In genomic region chr10:78302739-78302988, GRCh38 we compare ENCODE assay signal across 8 cellular contexts.
A peak's percentile ranks its signal among the peaks of the same experiment; 100 is the strongest.
DNase-seq lines count a peak whose midpoint lies in the region; ATAC-seq, FAIRE-seq and TF ChIP-seq lines count a peak whose summit lies in the region.

No MANE protein-coding gene starts in this region.

- H3K4me1 Mint-ChIP-seq in stimulated activated naive CD8-positive, alpha-beta T cell treated with anti-CD3 and anti-CD28 coated beads, Interleukin-15, Interleukin-2, amounts not matched to agents 100 ng/mL and 50 ng/mL, for 24 hours (ENCODE audit: low read depth): peaks cover 25% of the 10 kb centered on the region

- H3K4me3 ChIP-seq in cardiac fibroblast (replicated peaks in 1 of 2; ENCODE audit: low read depth in 2 of 2, low read length in 2 of 2) (peak overlapping the region; percentile 57 to 64), mucosa of stomach (ENCODE audit: low read length) (peak overlapping the region; percentile 82)

- peaks cover 4% of the 10 kb centered on the region for H3K9me3 Mint-ChIP-seq in stimulated activated naive CD8-positive, alpha-beta T cell treated with anti-CD3 and anti-CD28 coated beads, Interleukin-15, Interleukin-2, amounts not matched to agents 100 ng/mL and 50 ng/mL, for 24 hours

- no peaks in the 10 kb centered on the region for H3K36me3 ChIP-seq in mucosa of stomach (ENCODE audit: control insufficient read depth, insufficient read depth, low read length)

- peak overlapping the region; percentile 87 for H3K9ac ChIP-seq in mucosa of stomach (ENCODE audit: low read length)

- H3K27ac Mint-ChIP-seq in stimulated activated naive CD8-positive, alpha-beta T cell treated with anti-CD3 and anti-CD28 coated beads, Interleukin-15, Interleukin-2, amounts not matched to agents 100 ng/mL and 50 ng/mL, for 24 hours: peak overlapping the region; percentile 95

- H3K27me3 Mint-ChIP-seq in stimulated activated naive CD8-positive, alpha-beta T cell treated with anti-CD3 and anti-CD28 coated beads, Interleukin-15, Interleukin-2, amounts not matched to agents 100 ng/mL and 50 ng/mL, for 24 hours: peaks cover 6% of the 10 kb centered on the region

- DNase-seq in stimulated activated naive CD8-positive, alpha-beta T cell treated with anti-CD3 and anti-CD28 coated beads, Interleukin-15, Interleukin-2, amounts not matched to agents 100 U/mL and 50 U/mL, for 24 hours: no peak
- DNase-seq in cardiac fibroblast (ENCODE audit: low read depth in 2 of 2): no peak
- DNase-seq in A172 (ENCODE audit: low spot score): no peak
- no peak for DNase-seq in activated CD8-positive, alpha-beta memory T cell treated with anti-CD3 and anti-CD28 coated beads for 24 hours
- no peak for DNase-seq in urothelium cell line (ENCODE audit: low spot score)

- no peaks in the 10 kb centered on the region for H3K9me3 ChIP-seq in mucosa of stomach (ENCODE audit: control insufficient read depth, low read length)

- H3K36me3 Mint-ChIP-seq in stimulated activated naive CD8-positive, alpha-beta T cell treated with anti-CD3 and anti-CD28 coated beads, Interleukin-15, Interleukin-2, amounts not matched to agents 100 ng/mL and 50 ng/mL, for 24 hours (ENCODE audit: low read depth): no peaks in the 10 kb centered on the region

- TF ChIP-seq CTCF in cardiac fibroblast (IDR thresholded peaks at IDR 0.05; ENCODE audit: low read depth, low read length): no peak

- H3K27me3 ChIP-seq in mucosa of stomach (ENCODE audit: control insufficient read depth, insufficient read depth, low read length): no peaks in the 10 kb centered on the region

- FAIRE-seq in urothelium cell line (lab: Jason Lieb, UNC): no peak

- H3K4me1 ChIP-seq in mucosa of stomach (ENCODE audit: control insufficient read depth, insufficient read depth, low read length): peaks cover 14% of the 10 kb centered on the region

- no peak for ATAC-seq in stimulated activated naive CD8-positive, alpha-beta T cell treated with anti-CD3 and anti-CD28 coated beads, Interleukin-15, Interleukin-2, amounts not matched to agents 100 U/mL and 50 U/mL, for 24 hours
- ATAC-seq in HG03520 (IDR thresholded peaks at IDR 0.05; ENCODE audit: unreplicated experiment): no peak

- peak overlapping the region; percentile 88 for H3K4me3 Mint-ChIP-seq in stimulated activated naive CD8-positive, alpha-beta T cell treated with anti-CD3 and anti-CD28 coated beads, Interleukin-15, Interleukin-2, amounts not matched to agents 100 ng/mL and 50 ng/mL, for 24 hours
